In genomic region chr5:73263001-73263710, GRCh38 we compare ENCODE assay signal across 17 cellular contexts.
"Had no signal": no experiment of that assay in that cellular context is flagged by ENCODE, and none has a peak within 500 bp of the region (broad histone marks: within the 10 kb centered on the region; RNA-seq: fewer than 3 reads in every experiment).

No MANE protein-coding gene starts in this region.

- H3K4me1 ChIP-seq: foreskin keratinocyte, parathyroid adenoma, right atrium auricular region, upper lobe of right lung had no signal

- H3K4me3 Mint-ChIP-seq: activated CD4-positive, alpha-beta memory T cell treated with anti-CD3 and anti-CD28 coated beads for 36 hours; activated naive CD8-positive, alpha-beta T cell; activated T-cell treated with anti-CD3 and anti-CD28 coated beads, Interleukin-2, amount 50 U/mL, for 4 hours; neural crest cell; stimulated activated naive B cell treated with anti-CD40 and anti-IgM and Interleukin-4, amounts not matched to agents 10 μg/mL and 1 μg/mL and 100 μg/mL, for 72 hours had no signal

- DNase-seq: activated CD4-positive, alpha-beta memory T cell treated with anti-CD3 and anti-CD28 coated beads for 36 hours; activated CD4-positive, alpha-beta T cell treated with anti-CD3 and anti-CD28 coated beads for 1 hour; activated effector memory CD4-positive, alpha-beta T cell treated with anti-CD3 and anti-CD28 coated beads, Interleukin-2, amount 50 U/mL, for 16 hours; activated T-cell treated with anti-CD3 and anti-CD28 coated beads, Interleukin-2, amount 50 U/mL, for 4 hours; foreskin keratinocyte; kidney; left ventricle myocardium superior; mesendoderm; spleen; stimulated activated CD4-positive, alpha-beta T cell treated with anti-CD3 and anti-CD28 coated beads, Interleukin-1b, Interleukin-23, amount 100 ng/mL, for 48 hours; stimulated activated naive B cell treated with anti-CD40 and anti-IgM and Interleukin-4, amounts not matched to agents 10 μg/mL and 1 μg/mL and 100 μg/mL, for 72 hours; SW 1271; upper lobe of right lung had no signal

- H3K27me3 ChIP-seq: foreskin keratinocyte, right atrium auricular region had no signal

- H3K79me2 ChIP-seq: parathyroid adenoma had no signal

- H3K27ac Mint-ChIP-seq: activated CD4-positive, alpha-beta memory T cell treated with anti-CD3 and anti-CD28 coated beads for 36 hours; activated naive CD8-positive, alpha-beta T cell; stimulated activated naive B cell treated with anti-CD40 and anti-IgM and Interleukin-4, amounts not matched to agents 10 μg/mL and 1 μg/mL and 100 μg/mL, for 72 hours had no signal

- H2AFZ ChIP-seq: parathyroid adenoma had no signal

- H3K36me3 Mint-ChIP-seq: activated CD4-positive, alpha-beta memory T cell treated with anti-CD3 and anti-CD28 coated beads for 36 hours; activated naive CD8-positive, alpha-beta T cell; stimulated activated naive B cell treated with anti-CD40 and anti-IgM and Interleukin-4, amounts not matched to agents 10 μg/mL and 1 μg/mL and 100 μg/mL, for 72 hours had no signal

- H3K9ac ChIP-seq: parathyroid adenoma had no signal

- H3K4me1 Mint-ChIP-seq: stimulated activated naive B cell treated with anti-CD40 and anti-IgM and Interleukin-4, amounts not matched to agents 10 μg/mL and 1 μg/mL and 100 μg/mL, for 72 hours had no signal

- H3K9me3 ChIP-seq: right atrium auricular region, spleen, upper lobe of right lung had no signal

- H3K36me3 ChIP-seq: right atrium auricular region, spleen, upper lobe of right lung had no signal

- H3K27ac ChIP-seq: foreskin keratinocyte, parathyroid adenoma, right atrium auricular region, spleen, upper lobe of right lung had no signal

- H3K4me3 ChIP-seq: right atrium auricular region, spleen, upper lobe of right lung had no signal

- H3K9me3 Mint-ChIP-seq: activated CD4-positive, alpha-beta memory T cell treated with anti-CD3 and anti-CD28 coated beads for 36 hours; activated T-cell treated with anti-CD3 and anti-CD28 coated beads, Interleukin-2, amount 50 U/mL, for 4 hours had no signal
